In the genomic region with DNA sequence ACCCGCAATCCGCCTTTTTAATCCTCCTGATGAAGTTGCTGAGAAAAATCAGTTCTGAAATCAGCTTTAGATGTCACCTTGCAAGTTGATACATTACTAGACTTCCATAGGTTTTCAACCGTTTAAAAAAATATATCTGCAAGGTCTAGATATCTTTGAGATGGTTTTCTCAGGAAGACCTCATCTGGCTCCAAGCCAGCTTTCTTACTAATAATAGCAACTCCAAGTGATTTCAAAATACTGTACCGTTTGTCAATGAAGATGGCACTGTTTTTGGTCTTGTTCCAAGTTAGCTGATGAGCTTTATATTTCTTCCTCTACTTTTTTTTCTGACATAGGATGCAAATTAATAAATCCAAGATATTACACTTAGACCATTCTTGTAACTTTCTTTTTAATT, we compare ENCODE assay signal across 17 cellular contexts. TPM values are rescaled to one million over a fixed set of nuclear protein-coding genes. Genes with fewer than 3 reads are reported as not detected.
DNase-seq lines count a peak whose midpoint lies in the region; ATAC-seq and TF ChIP-seq lines count a peak whose summit lies in the region.
"Had no signal": no experiment of that assay in that cellular context is flagged by ENCODE, and none has a peak within 500 bp of the region (broad histone marks: within the 10 kb centered on the region; RNA-seq: fewer than 3 reads in every experiment).

No MANE protein-coding gene starts in this region.

- no peaks in the 10 kb centered on the region for H3K27me3 ChIP-seq in naive thymus-derived CD4-positive, alpha-beta T cell (ENCODE audit: control insufficient read depth in 2 of 2, insufficient read depth in 2 of 2, low read length in 2 of 2)
- no peaks in the 10 kb centered on the region for H3K27me3 ChIP-seq in vagina
- H3K27me3 ChIP-seq: esophagus muscularis mucosa had no signal

- H3K4me3 Mint-ChIP-seq in activated T-cell treated with anti-CD3 and anti-CD28 coated beads, Interleukin-2, amount 50 U/mL, for 24 hours: no peak overlapping the region
- H3K4me3 Mint-ChIP-seq in activated T-helper 17 cell treated with anti-CD3 and anti-CD28 coated beads, Interleukin-2, amount 50 U/mL, for 72 hours: peak overlapping the region; percentile 75
- H3K4me3 Mint-ChIP-seq in naive thymus-derived CD4-positive, alpha-beta T cell: peak overlapping the region in 6 of 10 donors; percentile 1 to 50 (median 28)
- H3K4me3 Mint-ChIP-seq: activated CD4-positive, alpha-beta T cell treated with anti-CD3 and anti-CD28 coated beads, Interleukin-2, amount 10 ng/mL, durations not matched to agents 7 days and 5 days had no signal

- H3K27ac ChIP-seq in naive thymus-derived CD4-positive, alpha-beta T cell (ENCODE audit: low read depth, low read length): no peak overlapping the region
- no peak overlapping the region for H3K27ac ChIP-seq in vagina
- H3K27ac ChIP-seq: esophagus muscularis mucosa, parathyroid adenoma had no signal

- H3K27ac Mint-ChIP-seq in activated T-cell treated with anti-CD3 and anti-CD28 coated beads, Interleukin-2, amount 50 U/mL, for 24 hours: peak overlapping the region; percentile 76
- peak overlapping the region; percentile 90 for H3K27ac Mint-ChIP-seq in activated T-helper 17 cell treated with anti-CD3 and anti-CD28 coated beads, Interleukin-2, amount 50 U/mL, for 72 hours
- H3K27ac Mint-ChIP-seq in naive thymus-derived CD4-positive, alpha-beta T cell: peak overlapping the region in 8 of 9 donors; percentile 8 to 94 (median 54)
- H3K27ac Mint-ChIP-seq: activated CD4-positive, alpha-beta T cell treated with anti-CD3 and anti-CD28 coated beads, Interleukin-2, amount 10 ng/mL, durations not matched to agents 7 days and 5 days had no signal

- TF ChIP-seq CTCF in vagina (IDR thresholded peaks at IDR 0.05): no peak

- H3K9me3 ChIP-seq in naive thymus-derived CD4-positive, alpha-beta T cell (ENCODE audit: control insufficient read depth in 2 of 3, low read length in 3 of 3): no peaks in the 10 kb centered on the region
- no peaks in the 10 kb centered on the region for H3K9me3 ChIP-seq in vagina
- H3K9me3 ChIP-seq: esophagus muscularis mucosa had no signal

- peaks cover 2% of the 10 kb centered on the region for H3K9me3 Mint-ChIP-seq in activated T-cell treated with anti-CD3 and anti-CD28 coated beads, Interleukin-2, amount 50 U/mL, for 24 hours
- peaks cover 3% of the 10 kb centered on the region for H3K9me3 Mint-ChIP-seq in activated T-helper 17 cell treated with anti-CD3 and anti-CD28 coated beads, Interleukin-2, amount 50 U/mL, for 72 hours
- H3K9me3 Mint-ChIP-seq in naive thymus-derived CD4-positive, alpha-beta T cell: no peaks in the 10 kb centered on the region

- H3K4me3 ChIP-seq in Jurkat, Clone E6-1 (ENCODE audit: low read length): no peak overlapping the region
- H3K4me3 ChIP-seq in naive thymus-derived CD4-positive, alpha-beta T cell (ENCODE audit: low read length): no peak overlapping the region
- no peak overlapping the region for H3K4me3 ChIP-seq in vagina
- H3K4me3 ChIP-seq: esophagus muscularis mucosa had no signal

- CTCF ChIA-PET in naive thymus-derived CD4-positive, alpha-beta T cell (lab: Charles Lee): no interaction called here

- no peaks in the 10 kb centered on the region for H3K27me3 Mint-ChIP-seq in activated T-cell treated with anti-CD3 and anti-CD28 coated beads, Interleukin-2, amount 50 U/mL, for 24 hours
- H3K27me3 Mint-ChIP-seq in activated T-helper 17 cell treated with anti-CD3 and anti-CD28 coated beads, Interleukin-2, amount 50 U/mL, for 72 hours: no peaks in the 10 kb centered on the region
- no peaks in the 10 kb centered on the region for H3K27me3 Mint-ChIP-seq in naive thymus-derived CD4-positive, alpha-beta T cell
- H3K27me3 Mint-ChIP-seq: activated CD4-positive, alpha-beta T cell treated with anti-CD3 and anti-CD28 coated beads, Interleukin-2, amount 10 ng/mL, durations not matched to agents 7 days and 5 days had no signal

- no peaks in the 10 kb centered on the region for H3K36me3 ChIP-seq in naive thymus-derived CD4-positive, alpha-beta T cell (ENCODE audit: control insufficient read depth in 2 of 3, insufficient read depth in 3 of 3, low read length in 3 of 3)
- H3K36me3 ChIP-seq in vagina: no peaks in the 10 kb centered on the region
- H3K36me3 ChIP-seq: esophagus muscularis mucosa had no signal

- POLR2A ChIA-PET in naive thymus-derived CD4-positive, alpha-beta T cell (lab: Charles Lee): interaction anchor here (1.6 kb wide), 1 partner anchor 10 kb away, joined by 4 read pairs; no protein-coding TSS in a partner anchor

- ATAC-seq in activated T-helper 17 cell treated with anti-CD3 and anti-CD28 coated beads, Interleukin-2, amount 50 U/mL, for 72 hours (replicated peaks): no peak
- no peak for ATAC-seq in naive thymus-derived CD4-positive, alpha-beta T cell

- peaks cover 37% of the 10 kb centered on the region in 2 donors for H3K4me1 ChIP-seq in naive thymus-derived CD4-positive, alpha-beta T cell (ENCODE audit: control insufficient read depth in 2 of 2, insufficient read depth in 2 of 2, low read length in 2 of 2)
- H3K4me1 ChIP-seq in vagina: peaks cover 12% of the 10 kb centered on the region
- H3K4me1 ChIP-seq: parathyroid adenoma had no signal

- intact Hi-C loops in naive thymus-derived CD4-positive, alpha-beta T cell (cut with micrococcal nuclease): loop anchor here in 1 of 2 donors (2.0 kb wide), 1 partner anchor 14 kb away; no protein-coding TSS in a partner anchor
- intact Hi-C loops in vagina (cut with DNase I): no loop called here

- peaks cover 89% of the 10 kb centered on the region for H3K36me3 Mint-ChIP-seq in activated T-cell treated with anti-CD3 and anti-CD28 coated beads, Interleukin-2, amount 50 U/mL, for 24 hours (ENCODE audit: low read depth)
- peaks cover 91% of the 10 kb centered on the region for H3K36me3 Mint-ChIP-seq in activated T-helper 17 cell treated with anti-CD3 and anti-CD28 coated beads, Interleukin-2, amount 50 U/mL, for 72 hours (ENCODE audit: low read depth)
- H3K36me3 Mint-ChIP-seq in naive thymus-derived CD4-positive, alpha-beta T cell: peaks cover 0 to 42% (median 16%) of the 10 kb centered on the region in 5 donors

- DNase-seq in activated T-cell treated with anti-CD3 and anti-CD28 coated beads, Interleukin-2, amount 50 U/mL, for 24 hours: no peak
- no peak for DNase-seq in activated T-cell treated with anti-CD3 and anti-CD28 coated beads for 4 hours
- DNase-seq in Jurkat, Clone E6-1 (ENCODE audit: low read depth, low spot score): peak; percentile 66
- DNase-seq in naive thymus-derived CD4-positive, alpha-beta T cell: no peak
- DNase-seq in vagina (ENCODE audit: extremely low spot score in 2 of 2): no peak
- no peak for DNase-seq in DMS53 treated with DMSO at 0.1 percent for 48 hours (lab: John Stamatoyannopoulos, UW; ENCODE audit: unreplicated experiment)
- DNase-seq in NCI-H2107 treated with DMSO at 0.1 percent for 48 hours (lab: John Stamatoyannopoulos, UW; ENCODE audit: unreplicated experiment): no peak
- DNase-seq: activated CD4-positive, alpha-beta T cell treated with anti-CD3 and anti-CD28 coated beads, Interleukin-2, amount 10 ng/mL, durations not matched to agents 7 days and 5 days; activated effector memory CD4-positive, alpha-beta T cell treated with Interleukin-2 at 50 U/mL for 16 hours; NCI-H1694 treated with DMSO at 0.1 percent for 48 hours; NCI-H524; SIG-M5; stimulated activated CD4-positive, alpha-beta T cell treated with anti-CD3 and anti-CD28 coated beads, Interleukin-2, amount 100 ng/mL, for 48 hours; T1000 had no signal

- H3K4me1 Mint-ChIP-seq in activated T-cell treated with anti-CD3 and anti-CD28 coated beads, Interleukin-2, amount 50 U/mL, for 24 hours (ENCODE audit: low read depth): peaks cover 95% of the 10 kb centered on the region
- H3K4me1 Mint-ChIP-seq in activated T-helper 17 cell treated with anti-CD3 and anti-CD28 coated beads, Interleukin-2, amount 50 U/mL, for 72 hours: peaks cover 61% of the 10 kb centered on the region
- peaks cover 54 to 98% (median 93%) of the 10 kb centered on the region in 7 donors for H3K4me1 Mint-ChIP-seq in naive thymus-derived CD4-positive, alpha-beta T cell

- TF ChIP-seq POLR2A in vagina (IDR thresholded peaks at IDR 0.05): no peak

RNA-seq across cellular contexts. Expression of gene LRRC8C, which starts 40.3 kb away (rescaled TPM):
- polyA plus RNA-seq in Jurkat, Clone E6-1 (2012; ENCODE audit: insufficient read depth, insufficient read length): 6.2 TPM
- 10 to 100 TPM; 27.7 to 50.4 TPM for total RNA-seq in activated T-helper 17 cell treated with anti-CD3 and anti-CD28 coated beads, Interleukin-2, amount 50 U/mL, for 72 hours
- 10 to 100 TPM; 27.1 to 50.5 (median 46.6) TPM for total RNA-seq in naive thymus-derived CD4-positive, alpha-beta T cell
- 10 to 100 TPM; 14.3 to 16.6 TPM for polyA plus RNA-seq in naive thymus-derived CD4-positive, alpha-beta T cell
- 5.4 TPM for total RNA-seq in vagina
